1 cellular context compared by ENCODE assay signal in genomic region chr3:52790337-52790736, GRCh38.
TF ChIP-seq lines count a peak whose summit lies in the region.

No MANE protein-coding gene starts in this region.

TF ChIP-seq in K562, 482 proteins besides CTCF, POLR2A, EP300 and RAD21:
- no peak for TF ChIP-seq KDM2B (CRISPR knock-in tag; IDR thresholded peaks at IDR 0.05)
- no peak for TF ChIP-seq ELF2 (CRISPR knock-in tag; IDR thresholded peaks at IDR 0.05)
- peak; percentile 76; the same call in 1 of the 2 replicates for TF ChIP-seq ZNF24 (IDR thresholded peaks at IDR 0.05)
- no peak for TF ChIP-seq SNIP1 (IDR thresholded peaks at IDR 0.05; ENCODE audit: low read depth)
- TF ChIP-seq ZFP36 (IDR thresholded peaks at IDR 0.05; ENCODE audit: low read depth, low read length, partially characterized antibody) = peak; percentile 71
- TF ChIP-seq KDM1A (IDR thresholded peaks at IDR 0.05) = peak; percentile 18 to 34; a peak in 1 of 4 replicates
- no peak for TF ChIP-seq SMAD2 (IDR thresholded peaks at IDR 0.05; ENCODE audit: low read depth, low read length)
- no peak for TF ChIP-seq HSF4 (CRISPR knock-in tag; IDR thresholded peaks at IDR 0.05; ENCODE audit: borderline replicate concordance)
- TF ChIP-seq, protein P1, sequence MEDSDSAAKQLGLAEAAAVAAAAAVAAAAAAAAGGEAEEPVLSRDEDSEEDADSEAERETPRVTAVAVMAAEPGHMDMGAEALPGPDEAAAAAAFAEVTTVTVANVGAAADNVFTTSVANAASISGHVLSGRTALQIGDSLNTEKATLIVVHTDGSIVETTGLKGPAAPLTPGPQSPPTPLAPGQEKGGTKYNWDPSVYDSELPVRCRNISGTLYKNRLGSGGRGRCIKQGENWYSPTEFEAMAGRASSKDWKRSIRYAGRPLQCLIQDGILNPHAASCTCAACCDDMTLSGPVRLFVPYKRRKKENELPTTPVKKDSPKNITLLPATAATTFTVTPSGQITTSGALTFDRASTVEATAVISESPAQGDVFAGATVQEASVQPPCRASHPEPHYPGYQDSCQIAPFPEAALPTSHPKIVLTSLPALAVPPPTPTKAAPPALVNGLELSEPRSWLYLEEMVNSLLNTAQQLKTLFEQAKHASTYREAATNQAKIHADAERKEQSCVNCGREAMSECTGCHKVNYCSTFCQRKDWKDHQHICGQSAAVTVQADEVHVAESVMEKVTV (CRISPR knock-in tag; IDR thresholded peaks at IDR 0.05) = no peak
- TF ChIP-seq BCOR (IDR thresholded peaks at IDR 0.05) = peak; percentile 88
- TF ChIP-seq SMARCA4 (IDR thresholded peaks at IDR 0.05) = no peak
- TF ChIP-seq BMI1 (IDR thresholded peaks at IDR 0.05; ENCODE audit: low read length) = no peak
- no peak for TF ChIP-seq CCAR2 (IDR thresholded peaks at IDR 0.05; ENCODE audit: low read depth, low read length)
- no peak for TF ChIP-seq CXXC5 (CRISPR knock-in tag; IDR thresholded peaks at IDR 0.05)
- no peak for TF ChIP-seq NCOA4 (IDR thresholded peaks at IDR 0.05; ENCODE audit: partially characterized antibody)
- TF ChIP-seq XRCC3 (IDR thresholded peaks at IDR 0.05) = no peak
- TF ChIP-seq RBM25 (IDR thresholded peaks at IDR 0.05; ENCODE audit: low read depth, low read length, severe bottlenecking) = peak; percentile 78
